ENCODE assay signal across 8 cellular contexts in genomic region chr11:118689852-118690552, GRCh38. TPM values are rescaled to one million over a fixed set of nuclear protein-coding genes. Genes with fewer than 3 reads are reported as not detected.
DNase-seq lines count a peak whose midpoint lies in the region; ATAC-seq, FAIRE-seq and TF ChIP-seq lines count a peak whose summit lies in the region.

No MANE protein-coding gene starts in this region.

- H3K4me2 ChIP-seq in fibroblast of lung (ENCODE audit: extremely low read depth, insufficient read depth, low read length), result peak overlapping the region; percentile 71

- H3K27ac ChIP-seq in Panc1 (ENCODE audit: low read length), result peak overlapping the region; percentile 93
- H3K27ac ChIP-seq in fibroblast of lung (ENCODE audit: insufficient read depth, low read length), result peak overlapping the region; percentile 57
- peak overlapping the region; percentile 69 for H3K27ac ChIP-seq in naive thymus-derived CD4-positive, alpha-beta T cell (ENCODE audit: low read depth, low read length)

- H3K4me1 Mint-ChIP-seq in naive thymus-derived CD4-positive, alpha-beta T cell, result peaks cover 34 to 58% (median 52%) of the 10 kb centered on the region in 7 donors

- peaks cover 0 to 23% (median 0%) of the 10 kb centered on the region in 5 donors for H3K27me3 Mint-ChIP-seq in naive thymus-derived CD4-positive, alpha-beta T cell

- peak overlapping the region; percentile 56 to 80 (median 74) for H3K4me3 Mint-ChIP-seq in naive thymus-derived CD4-positive, alpha-beta T cell

- POLR2A ChIA-PET in Panc1 (lab: Charles Lee), result no interaction called here
- POLR2A ChIA-PET in naive thymus-derived CD4-positive, alpha-beta T cell (lab: Charles Lee), result interaction anchor here (0.8 to 11.3 kb wide), 9 partner anchors 10 to 264 kb away, joined by 3 to 100 read pairs (median 5); partner anchors contain the start of gene DDX6

- H3K27me3 ChIP-seq in Panc1 (ENCODE audit: control insufficient read depth, insufficient read depth, low read length) (peaks cover 2% of the 10 kb centered on the region; the same call in 1 of the 2 replicates), fibroblast of lung (ENCODE audit: control insufficient read depth, insufficient read depth, low read length) (peaks cover 6% of the 10 kb centered on the region)
- no peaks in the 10 kb centered on the region for H3K27me3 ChIP-seq in naive thymus-derived CD4-positive, alpha-beta T cell (ENCODE audit: control insufficient read depth in 2 of 2, insufficient read depth in 2 of 2, low read length in 2 of 2)

- DNase-seq in D721Med (ENCODE audit: insufficient read length, low spot score) (peak; percentile 73), KBM-7 (peak; percentile 77), Panc1 (ENCODE audit: low read depth, low spot score) (peak; percentile 72), fibroblast of lung (ENCODE audit: low read depth in 2 of 2) (peak; percentile 84 to 93)
- DNase-seq in activated T-helper 1 cell treated with anti-CD3 and anti-CD28 coated beads, Interleukin-2, amount 50 U/mL, for 16 hours (ENCODE audit: low read depth in 1 of 2, low spot score in 1 of 2), result peak; percentile 65 to 74
- peak; percentile 71 to 87 (median 82) for DNase-seq in naive thymus-derived CD4-positive, alpha-beta T cell
- peak; percentile 71 to 76 for DNase-seq in stimulated activated CD8-positive, alpha-beta memory T cell treated with anti-CD3 and anti-CD28 coated beads, Interleukin-7, amount 100 ng/mL, for 48 hours (ENCODE audit: extremely low read depth in 1 of 2, low read depth in 1 of 2)

- peak overlapping the region; percentile 50 for H3K9ac ChIP-seq in fibroblast of lung (ENCODE audit: insufficient read depth, low read length)

- H3K36me3 Mint-ChIP-seq in naive thymus-derived CD4-positive, alpha-beta T cell, result no peaks in the 10 kb centered on the region

- peak overlapping the region; percentile 91 for H2AFZ ChIP-seq in fibroblast of lung (ENCODE audit: low read length)

- CTCF ChIA-PET in Panc1 (lab: Charles Lee), result interaction anchor here (0.5 to 1.6 kb wide), 9 partner anchors 19 to 782 kb away, joined by 3 to 9 read pairs (median 5); partner anchors contain the start of gene DDX6
- CTCF ChIA-PET in naive thymus-derived CD4-positive, alpha-beta T cell (lab: Charles Lee), result interaction anchor here (0.6 to 4.7 kb wide), 33 partner anchors 10 to 272 kb away, joined by 3 to 47 read pairs (median 4); partner anchors contain the start of gene DDX6

- peak; percentile 91 for TF ChIP-seq CTCF in D721Med (IDR thresholded peaks at IDR 0.05; ENCODE audit: insufficient read depth, missing control alignments)
- peak; percentile 100 for TF ChIP-seq CTCF in Panc1 (IDR thresholded peaks at IDR 0.05)
- TF ChIP-seq CTCF in fibroblast of lung (conservative IDR thresholded peaks at IDR 0.05 in 1 of 2, IDR thresholded peaks at IDR 0.05 in 1 of 2; ENCODE audit: low read depth in 1 of 2, low read length in 2 of 2), result peak; percentile 66 to 77

- H3K9me3 Mint-ChIP-seq in naive thymus-derived CD4-positive, alpha-beta T cell, result peaks cover 0 to 2% (median 0%) of the 10 kb centered on the region in 11 donors

- H3K27ac Mint-ChIP-seq in naive thymus-derived CD4-positive, alpha-beta T cell, result peak overlapping the region in 8 of 9 donors; percentile 51 to 91 (median 72)

- no TSS peak for BruUV-seq in Panc1 (replicated peaks; lab: Mats Ljungman, UMichigan)

- H4K20me1 ChIP-seq in fibroblast of lung (ENCODE audit: control insufficient read depth, extremely low read depth, insufficient read depth, low read length), result no peaks in the 10 kb centered on the region

- no peak for FAIRE-seq in D721Med (lab: Jason Lieb, UNC)

- intact Hi-C loops in Panc1 (cut with micrococcal nuclease; ENCODE audit: unreplicated experiment), result loop anchor here (1.0 to 5.0 kb wide), 2 partner anchors 87 to 266 kb away; partner anchors contain the start of gene UPK2
- intact Hi-C loops in naive thymus-derived CD4-positive, alpha-beta T cell (cut with micrococcal nuclease), result loop anchor here (1.0 to 5.0 kb wide), 12 partner anchors 9 to 307 kb away; partner anchors contain the start of genes UPK2 (in 2 of the 2), CENATAC (in 1 of the 2) and DDX6 (in 1 of the 2)

- no peaks in the 10 kb centered on the region for H3K79me2 ChIP-seq in fibroblast of lung (ENCODE audit: control insufficient read depth, insufficient read depth, low read length)

- H3K4me1 ChIP-seq in Panc1 (ENCODE audit: control insufficient read depth, insufficient read depth, low read length) (peaks cover 3% of the 10 kb centered on the region), fibroblast of lung (ENCODE audit: control insufficient read depth, extremely low read depth, insufficient read depth, low read length) (peaks cover 12% of the 10 kb centered on the region)
- H3K4me1 ChIP-seq in naive thymus-derived CD4-positive, alpha-beta T cell (ENCODE audit: control insufficient read depth in 2 of 2, insufficient read depth in 2 of 2, low read length in 2 of 2), result peaks cover 42 to 46% of the 10 kb centered on the region in 2 donors

- in situ Hi-C loops in KBM-7 (cut with MboI; ENCODE audit: low pct_unique_long_range_greater_than_20kb, low sequenced_read_pairs), result no loop called here
- in situ Hi-C loops in Panc1 (cut with HindIII; ENCODE audit: low pct_unique_long_range_greater_than_20kb, low sequenced_read_pairs), result no loop called here

- peak overlapping the region; percentile 43 to 74 for H3K4me3 ChIP-seq in Panc1 (ENCODE audit: low read depth in 2 of 2, low read length in 2 of 2)
- peak overlapping the region; percentile 31 to 58 (median 46) for H3K4me3 ChIP-seq in fibroblast of lung (replicated peaks in 1 of 4; ENCODE audit: control extremely low read depth in 1 of 4, insufficient read depth in 1 of 4, low read depth in 3 of 4, low read length in 4 of 4)
- peak overlapping the region; percentile 73 for H3K4me3 ChIP-seq in naive thymus-derived CD4-positive, alpha-beta T cell (ENCODE audit: low read length)

- no peaks in the 10 kb centered on the region for H3K36me3 ChIP-seq in Panc1 (ENCODE audit: control insufficient read depth, insufficient read depth, low read length)
- H3K36me3 ChIP-seq in fibroblast of lung (ENCODE audit: control insufficient read depth, insufficient read depth, low read length), result no peaks in the 10 kb centered on the region
- H3K36me3 ChIP-seq in naive thymus-derived CD4-positive, alpha-beta T cell (ENCODE audit: control insufficient read depth in 2 of 3, insufficient read depth in 3 of 3, low read length in 3 of 3), result no peaks in the 10 kb centered on the region

- H3K9me3 ChIP-seq in Panc1 (ENCODE audit: control insufficient read depth, insufficient read depth, low read depth, low read length), result no peaks in the 10 kb centered on the region
- H3K9me3 ChIP-seq in fibroblast of lung (ENCODE audit: control insufficient read depth, insufficient read depth, low read depth, low read length), result no peaks in the 10 kb centered on the region
- no peaks in the 10 kb centered on the region for H3K9me3 ChIP-seq in naive thymus-derived CD4-positive, alpha-beta T cell (ENCODE audit: control insufficient read depth in 2 of 3, low read length in 3 of 3)

- ATAC-seq in GM21619 (IDR thresholded peaks at IDR 0.05; ENCODE audit: unreplicated experiment) (peak; percentile 82), Panc1 (peak; percentile 97)
- ATAC-seq in naive thymus-derived CD4-positive, alpha-beta T cell, result peak; percentile 96

RNA-seq across cellular contexts. Expression of gene TREH, which starts 10.6 kb away (rescaled TPM):
- total RNA-seq in Panc1 (2021; ENCODE audit: unreplicated experiment), result 0.05 TPM
- polyA plus RNA-seq in Panc1 (2012; ENCODE audit: insufficient read length), result 0.12 TPM
- not detected in 2 replicates for total RNA-seq in fibroblast of lung
- polyA plus RNA-seq in fibroblast of lung, result not detected in 2 replicates
- polyA plus RNA-seq in fibroblast of lung (2012), result 0.20 and 0.31 TPM in 2 replicates
- not detected in 2 replicates for polyA minus RNA-seq in fibroblast of lung (ENCODE audit: low replicate concordance)
- not detected for total RNA-seq in naive thymus-derived CD4-positive, alpha-beta T cell
- polyA plus RNA-seq in naive thymus-derived CD4-positive, alpha-beta T cell, result not detected

Comparison
In these comparisons a context has a peak if more than half of its experiments do, and no peak if none do; other contexts are left out.
1. Peak in every context shown above with its lines: DNase-seq, ATAC-seq, H3K4me3 ChIP-seq and H3K27ac ChIP-seq.